11 cellular contexts compared by ENCODE assay signal in the genomic region with DNA sequence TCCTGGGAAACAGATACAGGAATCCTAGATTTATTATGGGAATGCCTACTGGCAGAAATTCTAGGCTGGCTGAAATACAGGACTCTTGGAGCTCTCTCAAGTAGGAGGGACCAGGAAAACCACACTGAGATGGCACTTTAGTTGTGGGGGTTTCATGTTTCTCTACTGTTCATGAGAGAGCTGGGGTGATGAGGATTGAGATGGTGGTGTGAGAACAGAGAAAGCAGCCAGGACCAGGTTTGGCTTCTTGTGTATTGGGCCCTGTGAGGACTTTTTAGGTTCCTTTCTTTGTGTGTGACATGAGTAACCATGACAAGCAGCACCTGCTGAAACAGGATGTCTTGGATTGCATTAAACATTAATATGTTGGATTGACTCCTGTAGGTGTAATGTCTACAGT. TPM values are rescaled to one million over a fixed set of nuclear protein-coding genes. Genes with fewer than 3 reads are reported as not detected.
DNase-seq lines count a peak whose midpoint lies in the region; ATAC-seq, FAIRE-seq and TF ChIP-seq lines count a peak whose summit lies in the region.
"Had no signal": no experiment of that assay in that cellular context is flagged by ENCODE, and none has a peak within 500 bp of the region (broad histone marks: within the 10 kb centered on the region; RNA-seq: fewer than 3 reads in every experiment).

No MANE protein-coding gene starts in this region.

- H3K9me2 ChIP-seq in hepatocyte (replicated peaks; ENCODE audit: insufficient read depth), result no peaks in the 10 kb centered on the region

- H3K36me3 ChIP-seq in heart right ventricle (peaks cover 0 to 11% (median 0%) of the 10 kb centered on the region in 9 donors), heart left ventricle (peaks cover 0 to 12% (median 0%) of the 10 kb centered on the region in 9 donors), SK-N-MC (ENCODE audit: insufficient read depth, low read length) (peaks cover 24% of the 10 kb centered on the region), hepatocyte (replicated peaks; ENCODE audit: insufficient read depth, low read depth) (no peaks in the 10 kb centered on the region), upper lobe of right lung (no peaks in the 10 kb centered on the region), BE2C (peaks cover 12% of the 10 kb centered on the region), suprapubic skin (no peaks in the 10 kb centered on the region)

- H3K4me2 ChIP-seq in hepatocyte, result peak overlapping the region; percentile 83

- no peak for DNase-seq in heart right ventricle
- DNase-seq in heart left ventricle, result no peak
- no peak for DNase-seq in SK-N-MC (ENCODE audit: low read depth, low spot score)
- no peak for DNase-seq in hepatocyte (ENCODE audit: low spot score)
- no peak for DNase-seq in upper lobe of right lung
- no peak for DNase-seq in D721Med (ENCODE audit: insufficient read length, low spot score)
- DNase-seq in BE2C, result no peak
- no peak for DNase-seq in suprapubic skin (ENCODE audit: low spot score in 2 of 2)
- DNase-seq: activated gamma-delta T cell treated with Interleukin-2 at 50 U/mL for 16 hours, natural killer cell, NCI-H187 treated with DMSO at 0.1 percent for 48 hours had no signal

- FAIRE-seq in D721Med (lab: Jason Lieb, UNC), result no peak

- H3K27ac ChIP-seq in heart right ventricle (peak overlapping the region in 6 of 10 donors; percentile 4 to 98 (median 12)), heart left ventricle (peak overlapping the region in 4 of 12 donors; percentile 2 to 21 (median 12)), SK-N-MC (no peak overlapping the region), hepatocyte (peak overlapping the region; percentile 12), upper lobe of right lung (peak overlapping the region; percentile 19), suprapubic skin (no peak overlapping the region)

- H2AFZ ChIP-seq in hepatocyte, result no peak overlapping the region

- H3K9me3 ChIP-seq in heart right ventricle (no peaks in the 10 kb centered on the region), heart left ventricle (no peaks in the 10 kb centered on the region), SK-N-MC (ENCODE audit: low read depth, low read length) (no peaks in the 10 kb centered on the region), hepatocyte (ENCODE audit: low read depth) (no peaks in the 10 kb centered on the region), upper lobe of right lung (no peaks in the 10 kb centered on the region), BE2C (no peaks in the 10 kb centered on the region), suprapubic skin (no peaks in the 10 kb centered on the region)

- intact Hi-C loops in heart right ventricle (cut with DNase I) (no loop called here), heart left ventricle (cut with DNase I) (loop anchor here in 1 of 10 donors (5.0 kb wide), 1 partner anchor 37 kb away; no protein-coding TSS in a partner anchor), upper lobe of right lung (cut with DNase I) (no loop called here)

- H3K27me3 ChIP-seq in heart right ventricle, result no peaks in the 10 kb centered on the region
- no peaks in the 10 kb centered on the region for H3K27me3 ChIP-seq in heart left ventricle
- H3K27me3 ChIP-seq in hepatocyte, result no peaks in the 10 kb centered on the region
- no peaks in the 10 kb centered on the region for H3K27me3 ChIP-seq in upper lobe of right lung
- H3K27me3 ChIP-seq in BE2C, result no peaks in the 10 kb centered on the region
- H3K27me3 ChIP-seq in suprapubic skin, result no peaks in the 10 kb centered on the region

- H3K9ac ChIP-seq in SK-N-MC (ENCODE audit: insufficient read length), result peak overlapping the region; percentile 98

- no peak for TF ChIP-seq POLR2A in heart left ventricle (IDR thresholded peaks at IDR 0.05)
- no peak for TF ChIP-seq POLR2A in suprapubic skin (IDR thresholded peaks at IDR 0.05)

- ATAC-seq in heart right ventricle (no peak), heart left ventricle (no peak), upper lobe of right lung (no peak)
- ATAC-seq: natural killer cell had no signal

- no peak for TF ChIP-seq EP300 in suprapubic skin (IDR thresholded peaks at IDR 0.05)

- H3K4me3 ChIP-seq in heart right ventricle (peak overlapping the region in 3 of 10 donors; percentile 1 to 4 (median 1)), heart left ventricle (peak overlapping the region in 4 of 12 donors; percentile 5 to 94 (median 18)), SK-N-MC (peak overlapping the region; percentile 93), hepatocyte (no peak overlapping the region), upper lobe of right lung (no peak overlapping the region), BE2C (ENCODE audit: low read depth, low read length) (no peak overlapping the region), suprapubic skin (no peak overlapping the region)

- no peak for TF ChIP-seq CTCF in heart right ventricle (IDR thresholded peaks at IDR 0.05)
- no peak for TF ChIP-seq CTCF in heart left ventricle (IDR thresholded peaks at IDR 0.05)
- no peak for TF ChIP-seq CTCF in hepatocyte (IDR thresholded peaks at IDR 0.05; ENCODE audit: poor library complexity)
- no peak for TF ChIP-seq CTCF in upper lobe of right lung (IDR thresholded peaks at IDR 0.05)
- TF ChIP-seq CTCF in D721Med (IDR thresholded peaks at IDR 0.05; ENCODE audit: insufficient read depth, missing control alignments), result no peak
- no peak for TF ChIP-seq CTCF in BE2C (IDR thresholded peaks at IDR 0.05; ENCODE audit: low read depth, low read length)
- TF ChIP-seq CTCF in suprapubic skin (IDR thresholded peaks at IDR 0.05), result no peak

- peaks cover 91% of the 10 kb centered on the region for H3K79me2 ChIP-seq in hepatocyte

- H4K20me1 ChIP-seq in hepatocyte (ENCODE audit: insufficient read depth, poor library complexity, severe bottlenecking), result peaks cover 83% of the 10 kb centered on the region

- H3K4me1 ChIP-seq in heart right ventricle (peaks cover 16 to 81% (median 75%) of the 10 kb centered on the region in 9 donors), heart left ventricle (peaks cover 21 to 76% (median 73%) of the 10 kb centered on the region in 12 donors), hepatocyte (ENCODE audit: insufficient read depth) (peaks cover 53% of the 10 kb centered on the region), upper lobe of right lung (peaks cover 71% of the 10 kb centered on the region), BE2C (no peaks in the 10 kb centered on the region), suprapubic skin (peaks cover 74% of the 10 kb centered on the region)

RNA-seq across cellular contexts. Expression of gene ARID1A, which starts 4.9 kb away (rescaled TPM):
- total RNA-seq in heart right ventricle (10 to 100 TPM; 33.6 to 62.5 (median 45.7) TPM), heart left ventricle (10 to 100 TPM; 29.0 to 73.9 (median 49.9) TPM), hepatocyte (32.3 and 35.8 TPM in 2 replicates), upper lobe of right lung (64.3 TPM), suprapubic skin (10 to 100 TPM; 77.2 to 90.0 (median 83.5) TPM)
- polyA plus RNA-seq in heart right ventricle (10 to 100 TPM; 14.5 to 16.8 TPM), heart left ventricle (10 to 100 TPM; 14.1 to 33.0 TPM), hepatocyte (26.6 and 27.9 TPM in 2 replicates)
- polyA plus RNA-seq in BE2C (2012; ENCODE audit: insufficient read depth, insufficient read length, low read depth), result 90.2 TPM

Comparison
In these comparisons a context has a peak if more than half of its experiments do, and no peak if none do; other contexts are left out.
1. H3K27ac ChIP-seq: peak in heart right ventricle (6 of 10), hepatocyte (single experiment) and upper lobe of right lung (single experiment); none in SK-N-MC (single experiment) and suprapubic skin (single experiment).